ENCODE assay signal across 19 cellular contexts in genomic region chr17:51528116-51528515, GRCh38.
DNase-seq lines count a peak whose midpoint lies in the region; ATAC-seq and TF ChIP-seq lines count a peak whose summit lies in the region.
"Had no signal": no experiment of that assay in that cellular context is flagged by ENCODE, and none has a peak within 500 bp of the region (broad histone marks: within the 10 kb centered on the region; RNA-seq: fewer than 3 reads in every experiment).

No MANE protein-coding gene starts in this region.

- no peaks in the 10 kb centered on the region for H3K27me3 ChIP-seq in left lung
- H3K27me3 ChIP-seq: BLaER1 had no signal

- TF ChIP-seq CTCF in left lung (IDR thresholded peaks at IDR 0.05) (no peak), GM13977 (IDR thresholded peaks at IDR 0.05; ENCODE audit: extremely low read depth, insufficient read depth, missing control alignments) (no peak)

- ATAC-seq in left lung: peak; percentile 6
- ATAC-seq: CD8-positive, alpha-beta T cell; GM23338; HCT116 had no signal

- no peak overlapping the region for H3K27ac ChIP-seq in left lung
- H3K27ac ChIP-seq: 22Rv1, BLaER1, C4-2B had no signal

- DNase-seq in G401 (ENCODE audit: low spot score) (peak; percentile 94), cerebellar cortex (ENCODE audit: low spot score) (peak; percentile 92), left lung (no peak), retina (peak; percentile 39), NCI-H146 (lab: John Stamatoyannopoulos, UW) (no peak), GM13977 (ENCODE audit: low spot score) (no peak)
- DNase-seq in stimulated activated CD4-positive, alpha-beta T cell treated with anti-CD3 and anti-CD28 coated beads, Interleukin-2, amount 100 ng/mL, for 48 hours: no peak
- DNase-seq: CD4-positive, CD25-positive, alpha-beta regulatory T cell; CD8-positive, alpha-beta T cell; DMS 273 treated with DMSO at 0.1 percent for 48 hours; DMS79; EL; GF-D8; H9 had no signal

- no peaks in the 10 kb centered on the region for H3K36me3 ChIP-seq in left lung
- H3K36me3 ChIP-seq: BLaER1 had no signal

- in situ Hi-C loops in G401 (cut with HindIII; ENCODE audit: low sequenced_read_pairs): no loop called here
- in situ Hi-C loops in GM13977 (cut with MboI; ENCODE audit: low pct_unique_long_range_greater_than_20kb, low sequenced_read_pairs, unreplicated experiment): no loop called here

- H3K9me3 ChIP-seq in left lung: no peaks in the 10 kb centered on the region
- H3K9me3 ChIP-seq: BLaER1 had no signal

- H3K4me1 ChIP-seq in left lung: no peaks in the 10 kb centered on the region

- intact Hi-C loops in left lung (cut with DNase I): no loop called here

- no peak overlapping the region for H3K4me3 ChIP-seq in left lung
- H3K4me3 ChIP-seq: BLaER1, GM23338 had no signal

Comparison
In these comparisons a context has a peak if more than half of its experiments do, and no peak if none do; other contexts are left out.
1. DNase-seq: peak in G401 (single experiment), cerebellar cortex (single experiment) and retina (single experiment); none in left lung (0 of 2), stimulated activated CD4-positive, alpha-beta T cell treated with anti-CD3 and anti-CD28 coated beads, Interleukin-2, amount 100 ng/mL, for 48 hours (0 of 2), NCI-H146 (single experiment) and GM13977 (single experiment).